Comparison of ENCODE assay signal across 1 cellular context in genomic region chr2:42959148-42959992, GRCh38.
TF ChIP-seq lines count a peak whose summit lies in the region.

No MANE protein-coding gene starts in this region.

TF ChIP-seq in HepG2, 621 proteins besides CTCF, POLR2A, EP300 and RAD21 (continued from another document and continues in another):
- TF ChIP-seq HNF1A (IDR thresholded peaks at IDR 0.05; ENCODE audit: low read depth), result peak; percentile 56; the same call in 1 of the 2 replicates
- TF ChIP-seq HNF1A (CRISPR knock-in tag; IDR thresholded peaks at IDR 0.05; ENCODE audit: borderline replicate concordance), result peak; percentile 41
- peak; percentile 50; the same call in 1 of the 2 replicates for TF ChIP-seq HOXA3 (CRISPR knock-in tag; IDR thresholded peaks at IDR 0.05)
- no peak for TF ChIP-seq PRMT3 (CRISPR knock-in tag; IDR thresholded peaks at IDR 0.05; ENCODE audit: borderline replicate concordance, low read depth)
- 0 out of 2 replicates have a peak, but pooled peaks have one; percentile 46 for TF ChIP-seq ZNF124 (CRISPR knock-in tag; IDR thresholded peaks at IDR 0.05)
- 0 out of 2 replicates have a peak, but pooled peaks have one; percentile 50 for TF ChIP-seq SMAD3 (CRISPR knock-in tag; IDR thresholded peaks at IDR 0.05)
- no peak for TF ChIP-seq GMEB1 (CRISPR knock-in tag; IDR thresholded peaks at IDR 0.05; ENCODE audit: borderline replicate concordance)
- TF ChIP-seq TIGD3 (CRISPR knock-in tag; IDR thresholded peaks at IDR 0.05; ENCODE audit: borderline replicate concordance), result peak; percentile 71; the same call in 1 of the 2 replicates
- peak; percentile 68 for TF ChIP-seq POGZ (CRISPR knock-in tag; IDR thresholded peaks at IDR 0.05)
- TF ChIP-seq CBX5 (CRISPR knock-in tag; IDR thresholded peaks at IDR 0.05; ENCODE audit: borderline replicate concordance), result peak; percentile 63; the same call in 1 of the 2 replicates
- TF ChIP-seq ZNF343 (CRISPR knock-in tag; IDR thresholded peaks at IDR 0.05), result peak; percentile 53; the same call in 1 of the 2 replicates
- peak; percentile 95 for TF ChIP-seq MEF2D (CRISPR knock-in tag; IDR thresholded peaks at IDR 0.05)
- TF ChIP-seq ZBTB25 (CRISPR knock-in tag; IDR thresholded peaks at IDR 0.05), result 0 out of 2 replicates have a peak, but pooled peaks have one; percentile 48
- TF ChIP-seq ZZZ3 (CRISPR knock-in tag; IDR thresholded peaks at IDR 0.05; ENCODE audit: borderline replicate concordance), result no peak
- TF ChIP-seq NR2C2 (CRISPR knock-in tag; IDR thresholded peaks at IDR 0.05; ENCODE audit: borderline replicate concordance), result peak; percentile 42; the same call in 1 of the 2 replicates
- TF ChIP-seq GATAD2A (CRISPR knock-in tag; IDR thresholded peaks at IDR 0.05), result peak; percentile 97
- TF ChIP-seq ZFP91 (CRISPR knock-in tag; IDR thresholded peaks at IDR 0.05; ENCODE audit: borderline replicate concordance), result 0 out of 2 replicates have a peak, but pooled peaks have one; percentile 63
- peak; percentile 91 for TF ChIP-seq NCOA2 (CRISPR knock-in tag; IDR thresholded peaks at IDR 0.05)
- peak; percentile 67; the same call in 1 of the 2 replicates for TF ChIP-seq RCOR2 (CRISPR knock-in tag; IDR thresholded peaks at IDR 0.05)
- peak; percentile 26; the same call in 1 of the 2 replicates for TF ChIP-seq HMG20A (CRISPR knock-in tag; IDR thresholded peaks at IDR 0.05; ENCODE audit: borderline replicate concordance)
- TF ChIP-seq PLRG1 (conservative IDR thresholded peaks at IDR 0.05), result no peak
- TF ChIP-seq ONECUT2 (CRISPR knock-in tag; IDR thresholded peaks at IDR 0.05), result peak; percentile 94
- TF ChIP-seq ATF6 (CRISPR knock-in tag; conservative IDR thresholded peaks at IDR 0.05), result no peak
- TF ChIP-seq NR2F6 (IDR thresholded peaks at IDR 0.05), result peak; percentile 73
- peak; percentile 72 for TF ChIP-seq NR2F6 (CRISPR knock-in tag; IDR thresholded peaks at IDR 0.05)
- no peak for TF ChIP-seq EZH2 (conservative IDR thresholded peaks at IDR 0.05; ENCODE audit: low read depth, low read length)
- TF ChIP-seq ZNF543 (CRISPR knock-in tag; IDR thresholded peaks at IDR 0.05), result 0 out of 2 replicates have a peak, but pooled peaks have one; percentile 50
- peak; percentile 34; the same call in 1 of the 2 replicates for TF ChIP-seq CEBPB (IDR thresholded peaks at IDR 0.05; ENCODE audit: borderline replicate concordance, low read depth, low read length)
- no peak for TF ChIP-seq SIN3B (IDR thresholded peaks at IDR 0.05; ENCODE audit: low read length)
- peak; percentile 42; the same call in 1 of the 2 replicates for TF ChIP-seq SP5 (CRISPR knock-in tag; IDR thresholded peaks at IDR 0.05; ENCODE audit: borderline replicate concordance, low read depth)
- peak; percentile 82 for TF ChIP-seq PAXIP1 (CRISPR knock-in tag; conservative IDR thresholded peaks at IDR 0.05)
- TF ChIP-seq ZC3H13 (CRISPR knock-in tag; IDR thresholded peaks at IDR 0.05), result 0 out of 2 replicates have a peak, but pooled peaks have one; percentile 27
- peak; percentile 87; the same call in 1 of the 2 replicates for TF ChIP-seq TOE1 (CRISPR knock-in tag; IDR thresholded peaks at IDR 0.05)
- TF ChIP-seq GABPA (IDR thresholded peaks at IDR 0.05; ENCODE audit: low read depth, low read length), result 0 out of 2 replicates have a peak, but pooled peaks have one; percentile 3
- no peak for TF ChIP-seq GABPA (CRISPR knock-in tag; IDR thresholded peaks at IDR 0.05; ENCODE audit: low read depth)
- no peak for TF ChIP-seq ZFAT (CRISPR knock-in tag; conservative IDR thresholded peaks at IDR 0.05)
- TF ChIP-seq SAP130 (CRISPR knock-in tag; IDR thresholded peaks at IDR 0.05; ENCODE audit: low read depth), result 0 out of 2 replicates have a peak, but pooled peaks have one; percentile 21
- TF ChIP-seq FOXP1 (IDR thresholded peaks at IDR 0.05), result no peak
- TF ChIP-seq FOXP1 (CRISPR knock-in tag; IDR thresholded peaks at IDR 0.05), result peak; percentile 75; the same call in 1 of the 2 replicates
- no peak for TF ChIP-seq ZNF550 (CRISPR knock-in tag; IDR thresholded peaks at IDR 0.05; ENCODE audit: borderline replicate concordance)
- no peak for TF ChIP-seq THYN1 (CRISPR knock-in tag; IDR thresholded peaks at IDR 0.05; ENCODE audit: borderline replicate concordance, low read depth)
- peak; percentile 94 for TF ChIP-seq ZBTB7B (CRISPR knock-in tag; IDR thresholded peaks at IDR 0.05)
- 0 out of 2 replicates have a peak, but pooled peaks have one; percentile 63 for TF ChIP-seq ZNF234 (CRISPR knock-in tag; conservative IDR thresholded peaks at IDR 0.05)
- no peak for TF ChIP-seq IKZF1 (IDR thresholded peaks at IDR 0.05)
- TF ChIP-seq KLF16 (CRISPR knock-in tag; IDR thresholded peaks at IDR 0.05), result peak; percentile 32 to 54; a peak in 1 of 4 replicates
- 0 out of 2 replicates have a peak, but pooled peaks have one; percentile 67 for TF ChIP-seq ZFP1 (CRISPR knock-in tag; IDR thresholded peaks at IDR 0.05)
- 0 out of 2 replicates have a peak, but pooled peaks have one; percentile 34 for TF ChIP-seq MEIS1 (CRISPR knock-in tag; IDR thresholded peaks at IDR 0.05; ENCODE audit: borderline replicate concordance)
- TF ChIP-seq ZNF292 (CRISPR knock-in tag; IDR thresholded peaks at IDR 0.05; ENCODE audit: borderline replicate concordance, low read depth), result 0 out of 2 replicates have a peak, but pooled peaks have one; percentile 54
- TF ChIP-seq MYPOP (CRISPR knock-in tag; IDR thresholded peaks at IDR 0.05), result peak; percentile 82
- TF ChIP-seq NCOR1 (IDR thresholded peaks at IDR 0.05; ENCODE audit: borderline replicate concordance, low read length), result peak; percentile 37; the same call in 1 of the 2 replicates
